35 cellular contexts compared by ENCODE assay signal in the genomic region with DNA sequence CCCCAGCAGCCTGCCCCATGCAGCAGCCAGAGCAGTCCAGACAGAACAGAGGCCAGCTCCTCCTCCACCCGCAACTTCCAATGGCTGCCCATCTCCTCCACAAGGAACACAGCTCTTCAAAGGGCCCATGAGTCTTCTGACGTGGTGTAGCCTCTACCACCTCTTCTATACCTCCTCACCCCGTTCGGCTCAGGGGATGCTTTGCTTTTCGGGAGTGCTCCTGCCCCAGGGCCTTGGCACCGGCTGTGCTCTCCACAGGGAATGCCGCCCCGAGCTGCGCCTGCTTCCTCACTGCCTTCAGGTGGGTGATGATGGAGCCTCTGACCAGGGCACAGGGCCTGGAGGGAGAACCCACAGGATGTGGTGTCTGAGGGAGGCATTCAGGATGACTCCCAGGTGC. TPM values are rescaled to one million over a fixed set of nuclear protein-coding genes. Genes with fewer than 3 reads are reported as not detected.
"Had no signal": no experiment of that assay in that cellular context is flagged by ENCODE, and none has a peak within 500 bp of the region (broad histone marks: within the 10 kb centered on the region; RNA-seq: fewer than 3 reads in every experiment).

No MANE protein-coding gene starts in this region.

- H3K27ac Mint-ChIP-seq: activated CD4-positive, alpha-beta memory T cell treated with anti-CD3 and anti-CD28 coated beads, Interleukin-2, amount 10 ng/mL, durations not matched to agents 7 days and 5 days; activated CD4-positive, alpha-beta T cell treated with anti-CD3 and anti-CD28 coated beads, Interleukin-2, amount 10 ng/mL, durations not matched to agents 7 days and 5 days; activated T-cell treated with anti-CD3 and anti-CD28 coated beads, Interleukin-2, amount 50 U/mL, for 24 hours; activated T-cell treated with anti-CD3 and anti-CD28 coated beads, Interleukin-2, amount 50 U/mL, for 72 hours; effector memory CD8-positive, alpha-beta T cell; T-cell had no signal

- H3K4me3 ChIP-seq: esophagus muscularis mucosa, gastrocnemius medialis, heart left ventricle had no signal

- H3K36me3 ChIP-seq: brain microvascular endothelial cell, esophagus muscularis mucosa, gastrocnemius medialis, heart left ventricle had no signal

- H3K9me3 ChIP-seq: esophagus muscularis mucosa, gastrocnemius medialis, heart left ventricle had no signal

- H3K27ac ChIP-seq: brain microvascular endothelial cell, esophagus muscularis mucosa, foreskin keratinocyte, gastrocnemius medialis, heart left ventricle had no signal

- H3K4me1 ChIP-seq: esophagus muscularis mucosa, foreskin keratinocyte, gastrocnemius medialis, heart left ventricle had no signal

- ATAC-seq: activated T-cell treated with anti-CD3 and anti-CD28 coated beads, Interleukin-2, amount 50 U/mL, for 72 hours; effector memory CD8-positive, alpha-beta T cell; foreskin keratinocyte; gastrocnemius medialis; heart left ventricle; T-cell had no signal

- H3K4me3 Mint-ChIP-seq: activated CD4-positive, alpha-beta memory T cell treated with anti-CD3 and anti-CD28 coated beads, Interleukin-2, amount 10 ng/mL, durations not matched to agents 7 days and 5 days; activated CD4-positive, alpha-beta T cell treated with anti-CD3 and anti-CD28 coated beads, Interleukin-2, amount 10 ng/mL, durations not matched to agents 7 days and 5 days; activated T-cell treated with anti-CD3 and anti-CD28 coated beads, Interleukin-2, amount 50 U/mL, for 24 hours; activated T-cell treated with anti-CD3 and anti-CD28 coated beads, Interleukin-2, amount 50 U/mL, for 72 hours; central memory CD8-positive, alpha-beta T cell; effector memory CD8-positive, alpha-beta T cell; T-cell had no signal

- DNase-seq: activated CD4-positive, alpha-beta memory T cell treated with anti-CD3 and anti-CD28 coated beads, Interleukin-2, amount 10 ng/mL, durations not matched to agents 7 days and 5 days; activated CD4-positive, alpha-beta T cell treated with anti-CD3 and anti-CD28 coated beads for 4 hours; activated CD4-positive, alpha-beta T cell treated with anti-CD3 and anti-CD28 coated beads, Interleukin-2, amount 10 ng/mL, durations not matched to agents 7 days and 5 days; activated CD4-positive, alpha-beta T cell treated with anti-CD3 and anti-CD28 coated beads, Interleukin-2, amount 50 U/mL, for 4 hours; activated CD4-positive, CD25-positive, alpha-beta regulatory T cell; activated CD4-positive, CD25-positive, alpha-beta regulatory T cell treated with anti-CD3 and anti-CD28 coated beads, Interleukin-2, amount 50 U/mL, for 72 hours; activated CD8-positive, alpha-beta memory T cell treated with anti-CD3 and anti-CD28 coated beads, Interleukin-2, amount 50 U/mL, for 48 hours; activated gamma-delta T cell; activated naive CD4-positive, alpha-beta T cell; activated naive CD4-positive, alpha-beta T cell treated with anti-CD3 and anti-CD28 coated beads, Interleukin-2, amount 50 U/mL, for 16 hours; activated T-cell treated with anti-CD3 and anti-CD28 coated beads for 4 hours; activated T-cell treated with anti-CD3 and anti-CD28 coated beads, Interleukin-2, amount 50 U/mL, for 24 hours; activated T-cell treated with anti-CD3 and anti-CD28 coated beads, Interleukin-2, amount 50 U/mL, for 72 hours; amniotic stem cell; anterior cingulate cortex; brain microvascular endothelial cell; cortex of kidney; dermis blood vessel endothelial cell; effector CD4-positive, alpha-beta T cell; effector memory CD8-positive, alpha-beta T cell; erythroblast; foreskin keratinocyte; gastrocnemius medialis; glutamatergic neuron; heart left ventricle; SW 1271; T-cell; T-helper 2 cell had no signal

RNA-seq across cellular contexts. Expression of gene DNAJB8, which starts 14.6 kb away (rescaled TPM):
- total RNA-seq: activated CD4-positive, alpha-beta memory T cell treated with anti-CD3 and anti-CD28 coated beads, Interleukin-2, amount 10 ng/mL, durations not matched to agents 7 days and 5 days; activated CD4-positive, alpha-beta T cell treated with anti-CD3 and anti-CD28 coated beads, Interleukin-2, amount 10 ng/mL, durations not matched to agents 7 days and 5 days; activated T-cell treated with anti-CD3 and anti-CD28 coated beads, Interleukin-2, amount 50 U/mL, for 72 hours; astrocyte; bronchial epithelial cell; cardiac septum; cerebellum; dermis blood vessel endothelial cell; esophagus muscularis mucosa; foreskin keratinocyte; gastrocnemius medialis; heart left ventricle; T-cell had no signal
- polyA plus RNA-seq: adipose tissue, foreskin keratinocyte, heart left ventricle had no signal

RNA-seq across cellular contexts. Expression of gene GATA2, which starts 40.9 kb away (rescaled TPM):
- total RNA-seq: activated CD4-positive, alpha-beta T cell treated with anti-CD3 and anti-CD28 coated beads, Interleukin-2, amount 10 ng/mL, durations not matched to agents 7 days and 5 days; foreskin keratinocyte had no signal
- polyA plus RNA-seq: foreskin keratinocyte had no signal
